Comparison of ENCODE assay signal across 16 cellular contexts in genomic region chr4:112840061-112840460, GRCh38.
DNase-seq lines count a peak whose midpoint lies in the region; ATAC-seq, FAIRE-seq and TF ChIP-seq lines count a peak whose summit lies in the region.
"Had no signal": no experiment of that assay in that cellular context is flagged by ENCODE, and none has a peak within 500 bp of the region (broad histone marks: within the 10 kb centered on the region; RNA-seq: fewer than 3 reads in every experiment).

No MANE protein-coding gene starts in this region.

- POLR2A ChIA-PET in T-cell (lab: Charles Lee): no interaction called here

- H2BK20ac ChIP-seq in H9 (ENCODE audit: low read depth, low read length, poor library complexity, severe bottlenecking): no peak overlapping the region

- no peak overlapping the region for H4K91ac ChIP-seq in H9 (ENCODE audit: insufficient read length, low read depth, low read length)

- FAIRE-seq in GM19239 (lab: Jason Lieb, UNC): no peak

- H3K79me2 ChIP-seq in H9 (ENCODE audit: insufficient read depth, low read length): no peaks in the 10 kb centered on the region

- H2BK5ac ChIP-seq in H9 (ENCODE audit: insufficient read length, low read length): no peak overlapping the region

- H3K4me1 ChIP-seq in H9 (ENCODE audit: insufficient read depth, low read length): peaks cover 3% of the 10 kb centered on the region; the same call in 1 of the 2 replicates
- H3K4me1 ChIP-seq: SJCRH30 had no signal

- peak overlapping the region in 1 of 3 experiments; percentile 59; a peak in 2 of 7 replicates for H3K27ac Mint-ChIP-seq in H9
- H3K27ac Mint-ChIP-seq in T-cell: no peak overlapping the region
- H3K27ac Mint-ChIP-seq in stimulated activated naive CD8-positive, alpha-beta T cell treated with anti-CD3 and anti-CD28 coated beads, Interleukin-15, amount 100 ng/mL, for 72 hours: peak overlapping the region in 1 of 2 donors; percentile 30
- H3K27ac Mint-ChIP-seq: activated CD8-positive, alpha-beta memory T cell treated with anti-CD3 and anti-CD28 coated beads, Interleukin-2, amount 10 ng/mL, durations not matched to agents 7 days and 5 days; CD8-positive, alpha-beta memory T cell; naive thymus-derived CD8-positive, alpha-beta T cell had no signal

- H3K23me2 ChIP-seq in H9 (ENCODE audit: insufficient read length, low read depth, low read length, poor library complexity, severe bottlenecking): no peaks in the 10 kb centered on the region

- CTCF ChIA-PET in T-cell (lab: Charles Lee): no interaction called here

- no peak overlapping the region for H4K5ac ChIP-seq in H9 (ENCODE audit: insufficient read length, low read depth, low read length)

- H3K4me1 Mint-ChIP-seq in H9 (peaks cover 18 to 19% of the 10 kb centered on the region in 2 experiments), T-cell (no peaks in the 10 kb centered on the region)
- no peaks in the 10 kb centered on the region for H3K4me1 Mint-ChIP-seq in stimulated activated naive CD8-positive, alpha-beta T cell treated with anti-CD3 and anti-CD28 coated beads, Interleukin-15, amount 100 ng/mL, for 72 hours
- H3K4me1 Mint-ChIP-seq: activated CD8-positive, alpha-beta memory T cell treated with anti-CD3 and anti-CD28 coated beads, Interleukin-2, amount 10 ng/mL, durations not matched to agents 7 days and 5 days; CD8-positive, alpha-beta memory T cell; naive thymus-derived CD8-positive, alpha-beta T cell had no signal

- no peak overlapping the region for H2AFZ ChIP-seq in H9 (ENCODE audit: low read length)

- no peak overlapping the region for H2BK15ac ChIP-seq in H9 (ENCODE audit: low read depth, low read length)

- H3K18ac ChIP-seq in H9 (ENCODE audit: insufficient read length, low read depth, low read length): no peak overlapping the region

- H3K27me3 Mint-ChIP-seq in H9 (ENCODE audit: low read depth) (no peaks in the 10 kb centered on the region), T-cell (peaks cover 4 to 18% of the 10 kb centered on the region in 2 donors)
- peaks cover 18% of the 10 kb centered on the region for H3K27me3 Mint-ChIP-seq in stimulated activated naive CD8-positive, alpha-beta T cell treated with anti-CD3 and anti-CD28 coated beads, Interleukin-15, amount 100 ng/mL, for 72 hours

- no peaks in the 10 kb centered on the region for H3K9me3 ChIP-seq in H9 (ENCODE audit: control insufficient read depth, low read depth, low read length)

- no peak overlapping the region for H3K4ac ChIP-seq in H9 (ENCODE audit: low read depth, low read length)

- H3K9me3 Mint-ChIP-seq in H9 (peaks cover 17 to 25% of the 10 kb centered on the region in 2 experiments), T-cell (peaks cover 0 to 5% (median 0%) of the 10 kb centered on the region in 3 donors)
- H3K9me3 Mint-ChIP-seq in stimulated activated naive CD8-positive, alpha-beta T cell treated with anti-CD3 and anti-CD28 coated beads, Interleukin-15, amount 100 ng/mL, for 72 hours: peaks cover 6 to 10% of the 10 kb centered on the region in 2 donors

- no peak overlapping the region for H2BK12ac ChIP-seq in H9 (ENCODE audit: insufficient read length, low read depth, low read length)

- H4K20me1 ChIP-seq in H9 (ENCODE audit: control insufficient read depth, insufficient read depth, insufficient read length): no peaks in the 10 kb centered on the region

- H3K23ac ChIP-seq in H9 (ENCODE audit: insufficient read length, low read depth, low read length): no peak overlapping the region

- H3K14ac ChIP-seq in H9 (ENCODE audit: insufficient read depth, low read length): no peak overlapping the region

- H3K56ac ChIP-seq in H9 (ENCODE audit: insufficient read length, low read depth, low read length): no peak overlapping the region

- H3K4me3 Mint-ChIP-seq in H9 (no peak overlapping the region), T-cell (no peak overlapping the region)
- H3K4me3 Mint-ChIP-seq in stimulated activated naive CD8-positive, alpha-beta T cell treated with anti-CD3 and anti-CD28 coated beads, Interleukin-15, amount 100 ng/mL, for 72 hours: no peak overlapping the region
- H3K4me3 Mint-ChIP-seq: activated CD8-positive, alpha-beta memory T cell treated with anti-CD3 and anti-CD28 coated beads, Interleukin-2, amount 10 ng/mL, durations not matched to agents 7 days and 5 days; CD8-positive, alpha-beta memory T cell; naive thymus-derived CD8-positive, alpha-beta T cell had no signal

- no peaks in the 10 kb centered on the region for H3K27me3 ChIP-seq in H9 (ENCODE audit: insufficient read depth, low read length)
- H3K27me3 ChIP-seq: SJCRH30 had no signal

- DNase-seq in ACHN (peak; percentile 67), H9 (no peak), dedifferentiated amniotic fluid mesenchymal stem cell (ENCODE audit: extremely low spot score) (peak; percentile 36), kidney tubule cell (ENCODE audit: low spot score) (peak; percentile 81), T-cell (no peak), NCI-H526 treated with DMSO at 0.1 percent for 48 hours (lab: John Stamatoyannopoulos, UW) (no peak), GM19239 (ENCODE audit: insufficient read length, low spot score) (no peak)
- DNase-seq in stimulated activated naive CD8-positive, alpha-beta T cell treated with anti-CD3 and anti-CD28 coated beads, Interleukin-15, amount 100 ng/mL, for 72 hours: no peak
- DNase-seq: activated CD8-positive, alpha-beta memory T cell treated with anti-CD3 and anti-CD28 coated beads, Interleukin-2, amount 10 ng/mL, durations not matched to agents 7 days and 5 days; CD8-positive, alpha-beta memory T cell; naive thymus-derived CD8-positive, alpha-beta T cell; NCI-H2081; NCI-H526; SJCRH30; stimulated activated naive CD4-positive, alpha-beta T cell; T-helper 9 cell had no signal

- H3K9ac ChIP-seq in H9 (ENCODE audit: extremely low read depth, insufficient read length, low read length): no peak overlapping the region

- peak overlapping the region; percentile 20 for H3K27ac ChIP-seq in H9 (ENCODE audit: insufficient read length, low read depth, low read length)
- H3K27ac ChIP-seq: SJCRH30 had no signal

- H2AK5ac ChIP-seq in H9 (ENCODE audit: insufficient read length, low read length): no peak overlapping the region

- no peak overlapping the region for H2BK120ac ChIP-seq in H9 (ENCODE audit: low read depth, low read length, poor library complexity, severe bottlenecking)

- TF ChIP-seq CTCF in H9 (conservative IDR thresholded peaks at IDR 0.05): no peak

- no peak overlapping the region for H4K8ac ChIP-seq in H9 (replicated peaks; ENCODE audit: insufficient read length, low read depth, low read length)

- H3K4me2 ChIP-seq in H9 (ENCODE audit: insufficient read depth, insufficient read length, low read length): no peak overlapping the region

- peak overlapping the region; percentile 55 for H3T11ph ChIP-seq in H9 (ENCODE audit: low read length)

- in situ Hi-C loops in ACHN (cut with HindIII; ENCODE audit: low pct_ligation_motif_present, low pct_unique_long_range_greater_than_20kb, low sequenced_read_pairs): no loop called here

- ATAC-seq in T-cell (replicated peaks in 1 of 4): no peak
- no peak for ATAC-seq in stimulated activated naive CD8-positive, alpha-beta T cell treated with anti-CD3 and anti-CD28 coated beads, Interleukin-15, amount 100 ng/mL, for 72 hours
- ATAC-seq: activated CD8-positive, alpha-beta memory T cell treated with anti-CD3 and anti-CD28 coated beads, Interleukin-2, amount 10 ng/mL, durations not matched to agents 7 days and 5 days; naive thymus-derived CD8-positive, alpha-beta T cell had no signal

- H3K36me3 Mint-ChIP-seq in H9 (ENCODE audit: insufficient read depth in 1 of 3, low read depth in 3 of 3) (peaks cover 22 to 28% (median 24%) of the 10 kb centered on the region in 3 experiments), T-cell (no peaks in the 10 kb centered on the region)
- H3K36me3 Mint-ChIP-seq: CD8-positive, alpha-beta memory T cell; naive thymus-derived CD8-positive, alpha-beta T cell had no signal

- no peaks in the 10 kb centered on the region for H3K79me1 ChIP-seq in H9 (ENCODE audit: insufficient read depth, low read depth, low read length, poor library complexity, severe bottlenecking)

Comparison
In these comparisons a context has a peak if more than half of its experiments do, and no peak if none do; other contexts are left out.
1. DNase-seq: peak in ACHN (single experiment), dedifferentiated amniotic fluid mesenchymal stem cell (single experiment) and kidney tubule cell (single experiment); none in H9 (single experiment), T-cell (0 of 34), NCI-H526 treated with DMSO at 0.1 percent for 48 hours (single experiment), stimulated activated naive CD8-positive, alpha-beta T cell treated with anti-CD3 and anti-CD28 coated beads, Interleukin-15, amount 100 ng/mL, for 72 hours (0 of 2) and GM19239 (single experiment).